Comparison of ENCODE assay signal across 16 cellular contexts in genomic region chr10:60176900-60177299, GRCh38.
DNase-seq lines count a peak whose midpoint lies in the region; ATAC-seq and TF ChIP-seq lines count a peak whose summit lies in the region.
"Had no signal": no experiment of that assay in that cellular context is flagged by ENCODE, and none has a peak within 500 bp of the region (broad histone marks: within the 10 kb centered on the region; RNA-seq: fewer than 3 reads in every experiment).

No MANE protein-coding gene starts in this region.

- TF ChIP-seq CTCF in Caco-2 (IDR thresholded peaks at IDR 0.05; ENCODE audit: insufficient read depth in 1 of 2, low read depth in 1 of 2, low read length in 1 of 2, severe bottlenecking in 1 of 2, unreplicated experiment in 1 of 2) (no peak), nephron (IDR thresholded peaks at IDR 0.05; ENCODE audit: unreplicated experiment in 3 of 3) (no peak), endothelial cell (IDR thresholded peaks at IDR 0.05; ENCODE audit: unreplicated experiment) (no peak)

- POLR2A ChIA-PET in Caco-2 (lab: Charles Lee): interaction anchor here (1.0 kb wide), 1 partner anchor 38 kb away, joined by 4 read pairs; no protein-coding TSS in a partner anchor

- H3K4me1 ChIP-seq in Caco-2: peaks cover 51% of the 10 kb centered on the region
- H3K4me1 ChIP-seq: BLaER1, HAP-1 had no signal

- H3K36me3 Mint-ChIP-seq in Caco-2 (ENCODE audit: insufficient read depth, unreplicated experiment): no peaks in the 10 kb centered on the region
- peaks cover 4% of the 10 kb centered on the region for H3K36me3 Mint-ChIP-seq in nephron (ENCODE audit: low read depth)
- H3K36me3 Mint-ChIP-seq in endothelial cell (ENCODE audit: low read depth, unreplicated experiment): no peaks in the 10 kb centered on the region

- H3K4me3 ChIP-seq in Caco-2 (ENCODE audit: low read depth, low read length): no peak overlapping the region
- H3K4me3 ChIP-seq: BLaER1, HAP-1 had no signal

- intact Hi-C loops in Caco-2 (cut with micrococcal nuclease; ENCODE audit: unreplicated experiment): loop anchor here (1.0 kb wide), 1 partner anchor 27 kb away; no protein-coding TSS in a partner anchor
- intact Hi-C loops in left colon (cut with DNase I, micrococcal nuclease): no loop called here

- peak; percentile 56 to 72 for DNase-seq in Caco-2
- DNase-seq in LoVo (ENCODE audit: low spot score): peak; percentile 5
- no peak for DNase-seq in left colon
- DNase-seq in endothelial cell (ENCODE audit: low spot score): no peak
- no peak for DNase-seq in glomerular visceral epithelial cell (ENCODE audit: extremely low spot score)
- no peak for DNase-seq in MV-4-11 (lab: John Stamatoyannopoulos, UW)
- DNase-seq: 8988T; AML-193; CD8-positive, alpha-beta memory T cell; DMS 273 treated with DMSO at 0.1 percent for 48 hours; DMS79 treated with DMSO at 0.1 percent for 48 hours; EL; GOT3 had no signal

- no peaks in the 10 kb centered on the region for H3K9me3 Mint-ChIP-seq in Caco-2 (ENCODE audit: unreplicated experiment)
- H3K9me3 Mint-ChIP-seq in nephron: no peaks in the 10 kb centered on the region
- no peaks in the 10 kb centered on the region for H3K9me3 Mint-ChIP-seq in endothelial cell (ENCODE audit: unreplicated experiment)
- H3K9me3 Mint-ChIP-seq: CD8-positive, alpha-beta memory T cell had no signal

- BruUV-seq in Caco-2 (replicated peaks; lab: Mats Ljungman, UMichigan): no TSS peak

- H3K27ac Mint-ChIP-seq in Caco-2 (ENCODE audit: unreplicated experiment): peak overlapping the region; percentile 11
- peak overlapping the region in 2 of 3 experiments; percentile 24 to 34 for H3K27ac Mint-ChIP-seq in nephron
- no peak overlapping the region for H3K27ac Mint-ChIP-seq in endothelial cell (ENCODE audit: unreplicated experiment)
- H3K27ac Mint-ChIP-seq: CD8-positive, alpha-beta memory T cell had no signal

- no peaks in the 10 kb centered on the region for H3K9me3 ChIP-seq in Caco-2
- H3K9me3 ChIP-seq: BLaER1, HAP-1 had no signal

- CTCF ChIA-PET in Caco-2 (lab: Charles Lee): interaction anchor here (1.0 to 3.0 kb wide), 3 partner anchors 27 to 39 kb away, joined by 3 to 9 read pairs (median 5); no protein-coding TSS in a partner anchor

- ATAC-seq in left colon: peak; percentile 92

- H3K27me3 ChIP-seq in Caco-2 (replicated peaks; ENCODE audit: control insufficient read depth, insufficient read depth, low read length): no peaks in the 10 kb centered on the region
- H3K27me3 ChIP-seq: BLaER1 had no signal

- H3K4me3 Mint-ChIP-seq in Caco-2 (ENCODE audit: unreplicated experiment) (peak overlapping the region; percentile 9), nephron (no peak overlapping the region), endothelial cell (ENCODE audit: unreplicated experiment) (no peak overlapping the region)
- H3K4me3 Mint-ChIP-seq: CD8-positive, alpha-beta memory T cell had no signal

- no peaks in the 10 kb centered on the region for H3K27me3 Mint-ChIP-seq in Caco-2 (ENCODE audit: insufficient read depth, unreplicated experiment)
- H3K27me3 Mint-ChIP-seq in nephron (ENCODE audit: low read depth): no peaks in the 10 kb centered on the region
- H3K27me3 Mint-ChIP-seq in endothelial cell (ENCODE audit: unreplicated experiment): peaks cover 1% of the 10 kb centered on the region

- H3K4me1 Mint-ChIP-seq in Caco-2 (ENCODE audit: low read depth, unreplicated experiment) (peaks cover 40% of the 10 kb centered on the region), nephron (no peaks in the 10 kb centered on the region), endothelial cell (ENCODE audit: unreplicated experiment) (peaks cover 19% of the 10 kb centered on the region)
- H3K4me1 Mint-ChIP-seq: CD8-positive, alpha-beta memory T cell had no signal

- no peaks in the 10 kb centered on the region for H3K36me3 ChIP-seq in Caco-2 (ENCODE audit: control insufficient read depth, insufficient read depth, low read length)
- H3K36me3 ChIP-seq: BLaER1, HAP-1 had no signal

Comparison
In these comparisons a context has a peak if more than half of its experiments do, and no peak if none do; other contexts are left out.
1. DNase-seq: peak in Caco-2 (2 of 2) and LoVo (single experiment); none in left colon (0 of 2), endothelial cell (single experiment), glomerular visceral epithelial cell (single experiment) and MV-4-11 (single experiment).